In the genomic region with DNA sequence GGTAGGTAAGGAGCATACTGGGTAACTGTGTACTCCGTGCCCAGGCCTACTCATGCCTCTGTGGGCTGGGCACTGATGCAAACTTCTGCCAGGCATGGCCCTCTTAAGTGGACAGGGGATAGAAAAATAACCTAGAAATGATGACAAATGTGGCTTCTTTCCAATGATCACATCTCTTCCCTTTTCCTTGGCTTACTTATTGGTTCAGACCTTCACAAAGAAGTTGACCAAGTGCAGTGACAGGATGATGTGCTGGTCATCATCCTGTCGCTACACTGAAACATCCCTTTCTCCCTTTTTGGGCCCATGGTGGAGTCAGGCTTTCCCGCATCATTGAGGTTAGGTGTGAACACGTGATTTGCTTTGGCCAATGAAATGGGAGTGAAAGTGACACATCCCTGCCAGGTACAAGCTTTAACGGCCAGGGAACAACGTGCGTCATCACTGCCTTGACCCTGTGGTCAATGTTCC, we compare ENCODE assay signal across 22 cellular contexts. TPM values are rescaled to one million over a fixed set of nuclear protein-coding genes. Genes with fewer than 3 reads are reported as not detected.
DNase-seq lines count a peak whose midpoint lies in the region; ATAC-seq, FAIRE-seq and TF ChIP-seq lines count a peak whose summit lies in the region.
"Had no signal": no experiment of that assay in that cellular context is flagged by ENCODE, and none has a peak within 500 bp of the region (broad histone marks: within the 10 kb centered on the region; RNA-seq: fewer than 3 reads in every experiment).

No MANE protein-coding gene starts in this region.

- H3K4me2 ChIP-seq in A549 (peak overlapping the region; percentile 80; the same call in 2 of the 3 replicates), osteoblast (ENCODE audit: insufficient read depth, low read length) (no peak overlapping the region)

- TF ChIP-seq RAD21 in A549 (conservative IDR thresholded peaks at IDR 0.05 in 1 of 2, IDR thresholded peaks at IDR 0.05 in 1 of 2), result no peak

- CTCF ChIA-PET in A549 (lab: Yijun Ruan, JAX), result interaction anchor here (0.7 to 5.1 kb wide), 4 partner anchors 55 to 1111 kb away, joined by 3 to 75 read pairs (median 26); partner anchors contain the start of gene CBX6
- CTCF ChIA-PET in HEK293 (lab: Yijun Ruan, JAX), result interaction anchor here (1.4 to 3.6 kb wide), 3 partner anchors 16 to 603 kb away, joined by 5 to 24 read pairs (median 5); partner anchors contain the start of gene CBX6

- FAIRE-seq in A549 (lab: Jason Lieb, UNC), result no peak
- FAIRE-seq: GM18507, TTC549 had no signal

- peak overlapping the region; percentile 58 for H3K27ac Mint-ChIP-seq in mesothelial cell of epicardium
- no peak overlapping the region for H3K27ac Mint-ChIP-seq in activated CD4-positive, alpha-beta T cell treated with anti-CD3 and anti-CD28 coated beads, Interleukin-2, amount 10 ng/mL, durations not matched to agents 24 days and 14 days
- H3K27ac Mint-ChIP-seq: HFFc6; naive thymus-derived CD4-positive, alpha-beta T cell; stimulated activated naive CD8-positive, alpha-beta T cell treated with anti-CD3 and anti-CD28 coated beads, Interleukin-15, Interleukin-2, amounts not matched to agents 100 ng/mL and 50 ng/mL, for 24 hours had no signal

- H3K36me3 Mint-ChIP-seq in mesothelial cell of epicardium, result no peaks in the 10 kb centered on the region
- H3K36me3 Mint-ChIP-seq in activated CD4-positive, alpha-beta T cell treated with anti-CD3 and anti-CD28 coated beads, Interleukin-2, amount 10 ng/mL, durations not matched to agents 24 days and 14 days (ENCODE audit: low read depth), result no peaks in the 10 kb centered on the region
- H3K36me3 Mint-ChIP-seq: naive thymus-derived CD4-positive, alpha-beta T cell had no signal

- H2AFZ ChIP-seq in osteoblast (ENCODE audit: low read length), result no peak overlapping the region

- H3K9me3 ChIP-seq in A549 (no peaks in the 10 kb centered on the region), HEK293 (ENCODE audit: control insufficient read depth, insufficient read depth, low read depth, low read length) (no peaks in the 10 kb centered on the region), osteoblast (ENCODE audit: low read depth, low read length) (no peaks in the 10 kb centered on the region)
- H3K9me3 ChIP-seq: Peyer's patch had no signal

- peaks cover 7% of the 10 kb centered on the region for H3K27me3 ChIP-seq in osteoblast (ENCODE audit: insufficient read depth, low read length)
- H3K27me3 ChIP-seq: Peyer's patch had no signal

- POLR2A ChIA-PET in A549 (lab: Yijun Ruan, JAX) (no interaction called here), HEK293 (lab: Yijun Ruan, JAX) (no interaction called here)

- TF ChIP-seq POLR2A in A549 (IDR thresholded peaks at IDR 0.05; ENCODE audit: low read length), result no peak

- ATAC-seq in A549 (no peak), HG03175 (IDR thresholded peaks at IDR 0.05; ENCODE audit: unreplicated experiment) (no peak)
- ATAC-seq: naive thymus-derived CD4-positive, alpha-beta T cell had no signal

- H3K4me1 Mint-ChIP-seq in mesothelial cell of epicardium, result peaks cover 32% of the 10 kb centered on the region
- peaks cover 6% of the 10 kb centered on the region for H3K4me1 Mint-ChIP-seq in activated CD4-positive, alpha-beta T cell treated with anti-CD3 and anti-CD28 coated beads, Interleukin-2, amount 10 ng/mL, durations not matched to agents 24 days and 14 days

- TF ChIP-seq CTCF in A549 (IDR thresholded peaks at IDR 0.05) (no peak), HEK293 (tag by site-specific recombination; IDR thresholded peaks at IDR 0.05) (no peak), mesothelial cell of epicardium (IDR thresholded peaks at IDR 0.05; ENCODE audit: unreplicated experiment) (no peak), osteoblast (IDR thresholded peaks at IDR 0.05; ENCODE audit: extremely low read depth, low read depth, low read length) (no peak)

- no peak for TF ChIP-seq EP300 in A549 (IDR thresholded peaks at IDR 0.05)

- peaks cover 23% of the 10 kb centered on the region for H3K4me1 ChIP-seq in A549
- H3K4me1 ChIP-seq in HEK293 (ENCODE audit: control insufficient read depth, insufficient read depth, low read length), result peaks cover 17% of the 10 kb centered on the region
- H3K4me1 ChIP-seq in osteoblast (ENCODE audit: insufficient read depth, low read length), result peaks cover 32% of the 10 kb centered on the region

- no peaks in the 10 kb centered on the region for H3K79me2 ChIP-seq in osteoblast (ENCODE audit: insufficient read depth, low read length)

- H3K27me3 Mint-ChIP-seq in mesothelial cell of epicardium (ENCODE audit: low read depth), result peaks cover 6% of the 10 kb centered on the region
- H3K27me3 Mint-ChIP-seq in activated CD4-positive, alpha-beta T cell treated with anti-CD3 and anti-CD28 coated beads, Interleukin-2, amount 10 ng/mL, durations not matched to agents 24 days and 14 days, result peaks cover 49% of the 10 kb centered on the region

- H3K4me3 ChIP-seq in A549 (no peak overlapping the region), HEK293 (ENCODE audit: low read depth, low read length) (no peak overlapping the region), osteoblast (ENCODE audit: insufficient read depth, low read length) (no peak overlapping the region)
- H3K4me3 ChIP-seq: Peyer's patch had no signal

- no peaks in the 10 kb centered on the region for H3K36me3 ChIP-seq in HEK293 (ENCODE audit: control insufficient read depth in 2 of 2, insufficient read depth in 1 of 2, low read length in 2 of 2)
- H3K36me3 ChIP-seq in osteoblast (ENCODE audit: insufficient read depth, low read length), result no peaks in the 10 kb centered on the region
- H3K36me3 ChIP-seq: Peyer's patch had no signal

- peak overlapping the region in 1 of 2 experiments; percentile 26; a peak in 1 of 6 replicates for H3K27ac ChIP-seq in A549
- H3K27ac ChIP-seq in HEK293 (ENCODE audit: extremely low read depth, low read depth, low read length), result peak overlapping the region; percentile 19; the same call in 1 of the 2 replicates
- H3K27ac ChIP-seq in osteoblast (ENCODE audit: low read depth, low read length), result no peak overlapping the region
- H3K27ac ChIP-seq: Peyer's patch had no signal

- peaks cover 4% of the 10 kb centered on the region for H3K9me3 Mint-ChIP-seq in mesothelial cell of epicardium
- H3K9me3 Mint-ChIP-seq in activated CD4-positive, alpha-beta T cell treated with anti-CD3 and anti-CD28 coated beads, Interleukin-2, amount 10 ng/mL, durations not matched to agents 24 days and 14 days, result no peaks in the 10 kb centered on the region
- H3K9me3 Mint-ChIP-seq: HFFc6; stimulated activated naive CD8-positive, alpha-beta T cell treated with anti-CD3 and anti-CD28 coated beads, Interleukin-15, Interleukin-2, amounts not matched to agents 100 ng/mL and 50 ng/mL, for 24 hours had no signal

- H3K4me3 Mint-ChIP-seq in mesothelial cell of epicardium, result no peak overlapping the region
- H3K4me3 Mint-ChIP-seq in activated CD4-positive, alpha-beta T cell treated with anti-CD3 and anti-CD28 coated beads, Interleukin-2, amount 10 ng/mL, durations not matched to agents 24 days and 14 days, result no peak overlapping the region
- H3K4me3 Mint-ChIP-seq: HFFc6; naive thymus-derived CD4-positive, alpha-beta T cell; stimulated activated naive CD8-positive, alpha-beta T cell treated with anti-CD3 and anti-CD28 coated beads, Interleukin-15, Interleukin-2, amounts not matched to agents 100 ng/mL and 50 ng/mL, for 24 hours had no signal

- intact Hi-C loops in activated CD4-positive, alpha-beta T cell treated with anti-CD3 and anti-CD28 coated beads, Interleukin-2, amount 10 ng/mL, durations not matched to agents 24 days and 14 days (cut with micrococcal nuclease), result loop anchor here (5.0 kb wide), 1 partner anchor 77 kb away; no protein-coding TSS in a partner anchor

- whole genome bisulfite sequencing in A549 (ENCODE audit: missing lambda C conversion rate), result 87% methylated on average over 7 of the region's 7 CpGs

- peaks cover 4% of the 10 kb centered on the region for H4K20me1 ChIP-seq in osteoblast (ENCODE audit: insufficient read depth, low read length)

- DNase-seq in A549 (ENCODE audit: low read depth in 1 of 2, low spot score in 1 of 2) (no peak), astrocyte of the hippocampus (ENCODE audit: low read depth, low spot score) (peak; percentile 35), mesothelial cell of epicardium (ENCODE audit: low spot score in 2 of 2, unreplicated experiment in 2 of 2) (no peak), Ammon's horn (ENCODE audit: low spot score) (no peak), osteoblast (ENCODE audit: insufficient read length, low spot score, missing footprints) (no peak)
- DNase-seq in activated CD4-positive, alpha-beta T cell treated with anti-CD3 and anti-CD28 coated beads, Interleukin-2, amount 10 ng/mL, durations not matched to agents 24 days and 14 days, result no peak
- DNase-seq: activated CD4-positive, alpha-beta T cell treated with anti-CD3 and anti-CD28 coated beads, Interleukin-2, amount 50 U/mL, for 4 hours; activated naive CD4-positive, alpha-beta T cell treated with anti-CD3 and anti-CD28 coated beads, Interleukin-2, amount 50 U/mL, for 16 hours; activated T-cell treated with anti-CD3 and anti-CD28 coated beads, Interleukin-2, amount 50 U/mL, for 1 hour; Calu3; effector CD8-positive, alpha-beta T cell; HFFc6; naive thymus-derived CD4-positive, alpha-beta T cell; NCI-H2029 treated with DMSO at 0.1 percent for 48 hours; Peyer's patch had no signal

RNA-seq across cellular contexts. Expression of gene APOBEC3A, which starts 31.8 kb away (rescaled TPM):
- not detected in 2 replicates for polyA plus RNA-seq in A549 (2011; rRNA removed)
- polyA plus RNA-seq in A549 (2012; cell fraction: cytosol; rRNA removed), result not detected in 2 replicates
- not detected in 2 replicates for polyA plus RNA-seq in A549 (2012; cell fraction: nucleus; rRNA removed)
- not detected in 3 replicates for polyA plus RNA-seq in A549 (2017; fragmentation: RNase III; extraction: RNeasy Plus Mini Kit Qiagen cat#74134 plus additional on column Dnase treatment)
- polyA minus RNA-seq in A549 (2011; rRNA and poly(A)+ RNA removed), result not detected in 2 replicates
- not detected in 3 replicates for total RNA-seq in mesothelial cell of epicardium
- total RNA-seq in osteoblast, result not detected in 2 replicates
- total RNA-seq in activated CD4-positive, alpha-beta T cell treated with anti-CD3 and anti-CD28 coated beads, Interleukin-2, amount 10 ng/mL, durations not matched to agents 24 days and 14 days, result not detected in 2 replicates
- total RNA-seq: Calu3, fibroblast of villous mesenchyme, HFFc6, pulmonary artery endothelial cell had no signal

RNA-seq across cellular contexts. Expression of gene CBX6, which starts 53.6 kb away (rescaled TPM):
- 9.8 and 10.4 TPM in 2 replicates for polyA plus RNA-seq in A549 (2011; rRNA removed)
- 7.6 and 10.4 TPM in 2 replicates for polyA plus RNA-seq in A549 (2012; cell fraction: cytosol; rRNA removed)
- 25.0 and 36.1 TPM in 2 replicates for polyA plus RNA-seq in A549 (2012; cell fraction: nucleus; rRNA removed)
- 22.1 to 24.0 TPM (median 22.4 TPM) in 3 replicates for polyA plus RNA-seq in A549 (2017; fragmentation: RNase III; extraction: RNeasy Plus Mini Kit Qiagen cat#74134 plus additional on column Dnase treatment)
- 35.3 and 40.2 TPM in 2 replicates for polyA minus RNA-seq in A549 (2011; rRNA and poly(A)+ RNA removed)
- 101 to 104 TPM (median 102 TPM) in 3 replicates for total RNA-seq in mesothelial cell of epicardium
- total RNA-seq in osteoblast, result 58.6 and 59.5 TPM in 2 replicates
- 178 and 180 TPM in 2 replicates for total RNA-seq in activated CD4-positive, alpha-beta T cell treated with anti-CD3 and anti-CD28 coated beads, Interleukin-2, amount 10 ng/mL, durations not matched to agents 24 days and 14 days

RNA-seq across cellular contexts. Expression of gene APOBEC3B, which starts 56.5 kb away (rescaled TPM):
- 14.7 and 16.7 TPM in 2 replicates for polyA plus RNA-seq in A549 (2011; rRNA removed)
- 17.7 and 18.8 TPM in 2 replicates for polyA plus RNA-seq in A549 (2012; cell fraction: cytosol; rRNA removed)
- polyA plus RNA-seq in A549 (2012; cell fraction: nucleus; rRNA removed), result 23.5 and 30.0 TPM in 2 replicates
- 17.9 to 19.6 TPM (median 19.1 TPM) in 3 replicates for polyA plus RNA-seq in A549 (2017; fragmentation: RNase III; extraction: RNeasy Plus Mini Kit Qiagen cat#74134 plus additional on column Dnase treatment)
- polyA minus RNA-seq in A549 (2011; rRNA and poly(A)+ RNA removed), result 14.1 and 17.4 TPM in 2 replicates
- total RNA-seq in mesothelial cell of epicardium, result 4.3 to 5.1 TPM (median 4.9 TPM) in 3 replicates
- 0.36 and 0.59 TPM in 2 replicates for total RNA-seq in osteoblast
- 25.4 and 26.1 TPM in 2 replicates for total RNA-seq in activated CD4-positive, alpha-beta T cell treated with anti-CD3 and anti-CD28 coated beads, Interleukin-2, amount 10 ng/mL, durations not matched to agents 24 days and 14 days
- polyA plus RNA-seq: naive thymus-derived CD4-positive, alpha-beta T cell had no signal
